In the genomic region with DNA sequence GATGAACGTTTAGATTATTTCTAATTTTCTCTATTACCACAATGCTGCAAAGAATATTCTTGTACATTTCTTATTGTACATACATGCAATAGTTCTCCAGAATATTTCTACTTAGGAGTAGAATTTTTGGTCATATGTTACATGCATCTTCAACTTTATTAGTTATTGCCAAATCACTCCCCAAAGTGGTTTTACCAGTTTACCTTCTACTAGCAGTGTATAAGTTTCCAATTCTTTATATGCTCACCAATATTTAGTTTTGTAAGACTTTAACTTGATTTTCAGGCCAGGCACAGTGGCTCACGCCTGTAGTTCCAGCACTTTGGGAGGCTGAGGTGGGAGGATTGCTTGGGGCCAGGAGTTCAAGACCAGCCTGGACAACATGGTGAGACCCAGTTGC, we compare ENCODE assay signal across 1 cellular context.
TF ChIP-seq lines count a peak whose summit lies in the region.

No MANE protein-coding gene starts in this region.

TF ChIP-seq in IMR-90, 13 proteins besides CTCF, POLR2A, EP300 and RAD21 (continued from another document):
- TF ChIP-seq, protein P1, sequence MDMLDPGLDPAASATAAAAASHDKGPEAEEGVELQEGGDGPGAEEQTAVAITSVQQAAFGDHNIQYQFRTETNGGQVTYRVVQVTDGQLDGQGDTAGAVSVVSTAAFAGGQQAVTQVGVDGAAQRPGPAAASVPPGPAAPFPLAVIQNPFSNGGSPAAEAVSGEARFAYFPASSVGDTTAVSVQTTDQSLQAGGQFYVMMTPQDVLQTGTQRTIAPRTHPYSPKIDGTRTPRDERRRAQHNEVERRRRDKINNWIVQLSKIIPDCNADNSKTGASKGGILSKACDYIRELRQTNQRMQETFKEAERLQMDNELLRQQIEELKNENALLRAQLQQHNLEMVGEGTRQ (IDR thresholded peaks at IDR 0.05; ENCODE audit: low read depth, low read length) = no peak
- TF ChIP-seq RFX5 (IDR thresholded peaks at IDR 0.05; ENCODE audit: low read depth, low read length) (no peak), CHD1 (IDR thresholded peaks at IDR 0.05; ENCODE audit: low read depth, low read length) (no peak)
- TF ChIP-seq, protein P2, sequence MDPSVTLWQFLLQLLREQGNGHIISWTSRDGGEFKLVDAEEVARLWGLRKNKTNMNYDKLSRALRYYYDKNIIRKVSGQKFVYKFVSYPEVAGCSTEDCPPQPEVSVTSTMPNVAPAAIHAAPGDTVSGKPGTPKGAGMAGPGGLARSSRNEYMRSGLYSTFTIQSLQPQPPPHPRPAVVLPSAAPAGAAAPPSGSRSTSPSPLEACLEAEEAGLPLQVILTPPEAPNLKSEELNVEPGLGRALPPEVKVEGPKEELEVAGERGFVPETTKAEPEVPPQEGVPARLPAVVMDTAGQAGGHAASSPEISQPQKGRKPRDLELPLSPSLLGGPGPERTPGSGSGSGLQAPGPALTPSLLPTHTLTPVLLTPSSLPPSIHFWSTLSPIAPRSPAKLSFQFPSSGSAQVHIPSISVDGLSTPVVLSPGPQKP (IDR thresholded peaks at IDR 0.05; ENCODE audit: borderline replicate concordance, low read depth, low read length) = no peak
